Comparison of ENCODE assay signal across 2 cellular contexts in the genomic region with DNA sequence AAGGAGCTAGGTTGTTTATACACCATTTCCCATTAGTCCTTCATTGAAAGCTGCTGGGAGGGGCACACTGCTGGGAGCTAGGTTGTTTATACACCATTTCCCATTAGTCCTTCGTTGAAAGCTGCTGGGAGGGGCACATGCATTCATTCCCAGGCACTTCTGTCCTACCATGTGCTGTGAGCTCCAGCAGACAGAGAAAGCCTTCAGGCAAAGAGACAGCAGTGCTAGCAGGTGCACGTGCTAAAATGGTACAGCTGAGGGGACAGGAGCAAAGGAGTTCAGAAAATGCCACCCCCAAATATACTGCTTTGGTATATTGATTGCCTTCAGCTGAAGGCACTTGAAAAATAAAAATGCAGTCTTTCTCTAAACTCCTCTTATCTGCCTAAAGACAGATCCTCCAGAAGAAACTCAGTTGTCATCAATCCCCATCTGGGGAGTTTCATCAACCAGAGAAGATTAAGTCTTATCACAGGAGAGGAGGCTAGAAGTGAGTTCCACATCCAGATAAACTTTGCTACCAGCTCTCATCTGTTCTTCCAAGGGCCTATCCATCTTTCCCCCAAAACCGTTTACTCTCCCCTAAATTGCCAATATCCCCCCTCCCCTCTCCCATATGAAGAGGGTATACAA.
TF ChIP-seq lines count a peak whose summit lies in the region.

No MANE protein-coding gene starts in this region.

TF ChIP-seq in HEK293, 187 proteins besides CTCF, POLR2A, EP300 and RAD21:
- peak; percentile 62 for TF ChIP-seq ZIC2 (tag by site-specific recombination; IDR thresholded peaks at IDR 0.05)
- no peak for TF ChIP-seq ZNF530 (tag by site-specific recombination; IDR thresholded peaks at IDR 0.05; ENCODE audit: low read depth)

TF ChIP-seq in K562, 482 proteins besides CTCF, POLR2A, EP300 and RAD21 (continues in another document):
- TF ChIP-seq RFX5 (IDR thresholded peaks at IDR 0.05; ENCODE audit: low read depth, low read length) (no peak), CTBP1 (IDR thresholded peaks at IDR 0.05; ENCODE audit: borderline replicate concordance) (peak; percentile 41; the same call in 1 of the 2 replicates), PRPF4 (IDR thresholded peaks at IDR 0.05; ENCODE audit: insufficient read depth, low read depth, low read length, poor library complexity, severe bottlenecking) (no peak), CBX2 (IDR thresholded peaks at IDR 0.05; ENCODE audit: insufficient read depth, low read length, poor library complexity, severe bottlenecking) (no peak), KAT2B (IDR thresholded peaks at IDR 0.05; ENCODE audit: low read depth, low read length) (no peak), MGA (IDR thresholded peaks at IDR 0.05) (peak; percentile 61), ZBTB5 (IDR thresholded peaks at IDR 0.05) (no peak), TEAD4 (IDR thresholded peaks at IDR 0.05; ENCODE audit: low read length) (peak; percentile 78), TEAD4 (CRISPR knock-in tag; IDR thresholded peaks at IDR 0.05; ENCODE audit: borderline replicate concordance) (no peak), STAT5A (IDR thresholded peaks at IDR 0.05; ENCODE audit: borderline replicate concordance, low read length) (peak; percentile 16; the same call in 1 of the 2 replicates), HDAC6 (IDR thresholded peaks at IDR 0.05; ENCODE audit: low read depth, low read length) (no peak), NCOA6 (IDR thresholded peaks at IDR 0.05) (no peak), MNT (conservative IDR thresholded peaks at IDR 0.05) (0 out of 4 replicates have a peak, but pooled peaks of 1 of the 2 experiments have one; percentile 37), NFIC (IDR thresholded peaks at IDR 0.05) (0 out of 2 replicates have a peak, but pooled peaks have one; percentile 12), CBFA2T3 (IDR thresholded peaks at IDR 0.05) (peak; percentile 82), ZBTB1 (CRISPR knock-in tag; IDR thresholded peaks at IDR 0.05; ENCODE audit: borderline replicate concordance, low read depth) (no peak), PML (IDR thresholded peaks at IDR 0.05; ENCODE audit: low read length) (peak; percentile 28; the same call in 1 of the 2 replicates), CBX5 (IDR thresholded peaks at IDR 0.05; ENCODE audit: borderline replicate concordance, low read depth) (no peak), CXXC5 (CRISPR knock-in tag; IDR thresholded peaks at IDR 0.05) (no peak), ZNF740 (CRISPR knock-in tag; IDR thresholded peaks at IDR 0.05) (no peak), ZNF740 (tag; IDR thresholded peaks at IDR 0.05) (no peak), RCOR1 (IDR thresholded peaks at IDR 0.05; ENCODE audit: borderline replicate concordance in 1 of 2, low read depth in 2 of 2, low read length in 2 of 2) (peak in 1 of 2 experiments; percentile 48; a peak in 1 of 4 replicates), NELFE (IDR thresholded peaks at IDR 0.05; ENCODE audit: insufficient read depth, insufficient read length) (no peak), ZNF431 (CRISPR knock-in tag; IDR thresholded peaks at IDR 0.05) (no peak), TRIM24 (IDR thresholded peaks at IDR 0.05) (no peak), FOXP4 (CRISPR knock-in tag; IDR thresholded peaks at IDR 0.05; ENCODE audit: borderline replicate concordance) (no peak), LCOR (CRISPR knock-in tag; IDR thresholded peaks at IDR 0.05) (no peak), ZNF668 (CRISPR knock-in tag; IDR thresholded peaks at IDR 0.05) (no peak), TAL1 (IDR thresholded peaks at IDR 0.05) (peak; percentile 74), TCF3 (CRISPR knock-in tag; IDR thresholded peaks at IDR 0.05) (peak; percentile 56), FOXM1 (IDR thresholded peaks at IDR 0.05; ENCODE audit: low read depth) (peak; percentile 41; the same call in 1 of the 2 replicates), FOXM1 (CRISPR knock-in tag; IDR thresholded peaks at IDR 0.05; ENCODE audit: low read depth) (no peak), TSC22D4 (tag; IDR thresholded peaks at IDR 0.05) (no peak), DPF2 (IDR thresholded peaks at IDR 0.05) (peak; percentile 68; the same call in 1 of the 2 replicates)
- TF ChIP-seq, protein P1, sequence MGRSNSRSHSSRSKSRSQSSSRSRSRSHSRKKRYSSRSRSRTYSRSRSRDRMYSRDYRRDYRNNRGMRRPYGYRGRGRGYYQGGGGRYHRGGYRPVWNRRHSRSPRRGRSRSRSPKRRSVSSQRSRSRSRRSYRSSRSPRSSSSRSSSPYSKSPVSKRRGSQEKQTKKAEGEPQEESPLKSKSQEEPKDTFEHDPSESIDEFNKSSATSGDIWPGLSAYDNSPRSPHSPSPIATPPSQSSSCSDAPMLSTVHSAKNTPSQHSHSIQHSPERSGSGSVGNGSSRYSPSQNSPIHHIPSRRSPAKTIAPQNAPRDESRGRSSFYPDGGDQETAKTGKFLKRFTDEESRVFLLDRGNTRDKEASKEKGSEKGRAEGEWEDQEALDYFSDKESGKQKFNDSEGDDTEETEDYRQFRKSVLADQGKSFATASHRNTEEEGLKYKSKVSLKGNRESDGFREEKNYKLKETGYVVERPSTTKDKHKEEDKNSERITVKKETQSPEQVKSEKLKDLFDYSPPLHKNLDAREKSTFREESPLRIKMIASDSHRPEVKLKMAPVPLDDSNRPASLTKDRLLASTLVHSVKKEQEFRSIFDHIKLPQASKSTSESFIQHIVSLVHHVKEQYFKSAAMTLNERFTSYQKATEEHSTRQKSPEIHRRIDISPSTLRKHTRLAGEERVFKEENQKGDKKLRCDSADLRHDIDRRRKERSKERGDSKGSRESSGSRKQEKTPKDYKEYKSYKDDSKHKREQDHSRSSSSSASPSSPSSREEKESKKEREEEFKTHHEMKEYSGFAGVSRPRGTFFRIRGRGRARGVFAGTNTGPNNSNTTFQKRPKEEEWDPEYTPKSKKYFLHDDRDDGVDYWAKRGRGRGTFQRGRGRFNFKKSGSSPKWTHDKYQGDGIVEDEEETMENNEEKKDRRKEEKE (IDR thresholded peaks at IDR 0.05; ENCODE audit: borderline replicate concordance in 1 of 2, control insufficient read depth in 1 of 2, low read depth in 2 of 2, low read length in 1 of 2): no peak
